In the genomic region with DNA sequence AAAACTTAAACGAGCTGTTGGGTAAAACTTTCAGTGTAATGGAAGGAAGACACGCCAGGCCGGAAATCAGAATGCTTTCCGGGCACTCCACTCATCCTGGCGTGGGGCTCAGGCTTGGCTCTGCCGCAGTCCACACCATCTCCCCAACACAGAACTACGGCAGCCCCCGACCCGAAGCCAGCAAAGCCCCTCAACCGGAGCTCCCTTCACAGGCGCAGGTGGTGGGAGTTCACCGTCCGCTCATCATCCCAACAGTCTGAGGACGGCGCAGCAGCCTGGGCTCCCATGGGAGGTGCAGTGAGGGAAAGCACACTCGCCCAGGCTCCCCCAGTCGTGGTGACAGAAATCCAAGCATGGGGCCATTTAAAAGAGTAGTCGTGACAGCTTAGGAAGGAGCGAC, we compare ENCODE assay signal across 1 cellular context.
TF ChIP-seq lines count a peak whose summit lies in the region.

No MANE protein-coding gene starts in this region.

TF ChIP-seq in GM23338, 12 proteins besides CTCF, POLR2A, EP300 and RAD21 (continued from another document):
- TF ChIP-seq NANOG (IDR thresholded peaks at IDR 0.05; ENCODE audit: borderline replicate concordance): no peak
TF ChIP-seq in GM23338: peak in this region for 0.
